13 cellular contexts compared by ENCODE assay signal in the genomic region with DNA sequence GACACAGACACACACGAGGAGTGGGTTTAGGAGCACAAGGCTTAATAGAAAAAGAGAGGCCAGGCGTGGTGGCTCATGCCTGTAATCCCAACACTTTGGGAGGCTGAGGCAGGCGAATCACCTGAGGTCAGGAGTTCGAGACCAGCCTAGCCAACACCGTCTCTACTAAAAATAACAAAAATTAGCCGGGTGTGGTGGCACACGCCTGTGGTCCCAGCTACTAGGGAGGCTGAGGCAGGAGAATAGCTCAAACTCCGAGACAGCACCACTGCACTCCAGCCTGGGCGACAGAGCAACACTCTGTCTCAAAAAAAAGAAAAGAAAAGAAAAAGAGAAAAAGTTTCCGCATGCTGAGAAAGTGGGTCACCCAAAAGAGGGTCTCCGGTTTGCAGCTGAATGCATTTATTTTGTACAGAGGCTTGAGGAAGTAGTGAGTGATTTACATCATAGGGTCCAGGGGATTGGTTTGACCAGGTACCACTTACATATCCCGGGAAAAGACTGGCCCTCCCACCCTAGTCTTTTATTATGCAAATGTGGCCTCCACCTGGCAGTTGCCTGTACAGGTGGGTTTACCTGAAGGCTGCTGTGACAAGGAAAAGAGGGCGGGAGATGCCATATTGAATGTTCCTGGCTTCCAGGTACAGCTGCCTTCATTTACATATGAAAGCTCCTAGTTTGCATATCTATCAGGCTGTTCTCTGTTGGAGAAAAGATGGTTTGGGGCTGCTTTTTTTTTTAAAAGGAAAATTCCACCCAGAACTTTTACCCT.
"Had no signal": no experiment of that assay in that cellular context is flagged by ENCODE, and none has a peak within 500 bp of the region (broad histone marks: within the 10 kb centered on the region; RNA-seq: fewer than 3 reads in every experiment).

No MANE protein-coding gene starts in this region.

- H3K9me3 ChIP-seq: adrenal gland, ovary, thoracic aorta had no signal

- ATAC-seq: activated CD4-positive, CD25-positive, alpha-beta regulatory T cell treated with anti-CD3 and anti-CD28 coated beads, Interleukin-2, amount 50 U/mL, for 24 hours; sciatic nerve had no signal

- H3K4me3 ChIP-seq: adrenal gland, cardiac muscle cell, ovary, spleen, stomach, thoracic aorta had no signal

- H3K27me3 Mint-ChIP-seq: activated naive CD4-positive, alpha-beta T cell treated with anti-CD3 and anti-CD28 coated beads, Interleukin-2, amount 50 U/mL, for 24 hours had no signal

- H3K36me3 ChIP-seq: adrenal gland, cardiac muscle cell, ovary, spleen, stomach, thoracic aorta had no signal

- H3K4me1 Mint-ChIP-seq: activated naive CD4-positive, alpha-beta T cell treated with anti-CD3 and anti-CD28 coated beads, Interleukin-2, amount 50 U/mL, for 24 hours had no signal

- H3K4me1 ChIP-seq: spleen, stomach had no signal

- H3K4me3 Mint-ChIP-seq: activated naive CD4-positive, alpha-beta T cell treated with anti-CD3 and anti-CD28 coated beads, Interleukin-2, amount 50 U/mL, for 24 hours; neural crest cell; T-helper 2 cell treated with Interferon-gamma antibody and Interleukin-4, amounts not matched to agents 5 μg/mL and 100 μg/mL, for 36 hours had no signal

- H3K27me3 ChIP-seq: adrenal gland, cardiac muscle cell, ovary, spleen, stomach had no signal

- H3K27ac ChIP-seq: adrenal gland, cardiac muscle cell, ovary, spleen, stomach, thoracic aorta had no signal

- H3K27ac Mint-ChIP-seq: activated naive CD4-positive, alpha-beta T cell treated with anti-CD3 and anti-CD28 coated beads, Interleukin-2, amount 50 U/mL, for 24 hours; T-helper 2 cell treated with Interferon-gamma antibody and Interleukin-4, amounts not matched to agents 5 μg/mL and 100 μg/mL, for 36 hours had no signal

- DNase-seq: activated CD4-positive, alpha-beta T cell treated with anti-CD3 and anti-CD28 coated beads, Interleukin-2, amount 50 U/mL, for 4 hours; activated T-cell treated with anti-CD3 and anti-CD28 coated beads, Interleukin-2, amount 50 U/mL, for 1 hour; adrenal gland; ovary; spleen; stomach had no signal

- H3K36me3 Mint-ChIP-seq: activated naive CD4-positive, alpha-beta T cell treated with anti-CD3 and anti-CD28 coated beads, Interleukin-2, amount 50 U/mL, for 24 hours had no signal
